In the genomic region with DNA sequence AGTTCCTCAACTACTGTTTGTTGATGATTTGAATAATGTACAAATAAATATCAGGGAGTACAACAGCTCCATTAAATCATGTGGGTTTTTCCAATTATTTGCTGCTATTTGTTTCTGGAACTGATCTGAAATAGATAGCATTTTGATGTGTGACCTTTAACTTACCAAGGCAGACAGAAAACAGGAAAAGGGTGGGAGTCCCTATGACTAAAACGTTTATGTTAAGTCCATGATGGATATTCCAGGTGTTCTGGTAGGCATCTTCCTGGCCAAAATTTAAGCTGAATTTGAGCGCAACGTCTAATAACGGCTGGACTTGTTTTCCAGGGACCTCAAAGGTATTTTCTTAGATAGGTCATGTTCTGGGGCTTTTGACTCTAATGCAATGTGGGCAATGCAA, we compare ENCODE assay signal across 9 cellular contexts.
"Had no signal": no experiment of that assay in that cellular context is flagged by ENCODE, and none has a peak within 500 bp of the region (broad histone marks: within the 10 kb centered on the region; RNA-seq: fewer than 3 reads in every experiment).

No MANE protein-coding gene starts in this region.

- ATAC-seq: activated CD4-positive, CD25-positive, alpha-beta regulatory T cell treated with anti-CD3 and anti-CD28 coated beads, Interleukin-2, amount 50 U/mL, for 24 hours; foreskin keratinocyte had no signal

- H3K27ac Mint-ChIP-seq: T-helper 2 cell treated with Interferon-gamma antibody and Interleukin-4, amounts not matched to agents 5 μg/mL and 100 μg/mL, for 36 hours had no signal

- H3K27me3 ChIP-seq: foreskin keratinocyte had no signal

- H3K4me1 ChIP-seq: foreskin keratinocyte had no signal

- DNase-seq: activated CD8-positive, alpha-beta memory T cell treated with anti-CD3 and anti-CD28 coated beads for 24 hours; activated gamma-delta T cell; foreskin keratinocyte; SIG-M5; stimulated activated CD4-positive, alpha-beta T cell treated with anti-CD3 and anti-CD28 coated beads, Interleukin-4, amount 100 ng/mL, for 4 hours; trophoblast cell had no signal

- H3K27ac ChIP-seq: foreskin keratinocyte had no signal

- H3K4me3 Mint-ChIP-seq: T-helper 2 cell treated with Interferon-gamma antibody and Interleukin-4, amounts not matched to agents 5 μg/mL and 100 μg/mL, for 36 hours had no signal

- H3K4me3 ChIP-seq: skin epidermis had no signal
